In the genomic region with DNA sequence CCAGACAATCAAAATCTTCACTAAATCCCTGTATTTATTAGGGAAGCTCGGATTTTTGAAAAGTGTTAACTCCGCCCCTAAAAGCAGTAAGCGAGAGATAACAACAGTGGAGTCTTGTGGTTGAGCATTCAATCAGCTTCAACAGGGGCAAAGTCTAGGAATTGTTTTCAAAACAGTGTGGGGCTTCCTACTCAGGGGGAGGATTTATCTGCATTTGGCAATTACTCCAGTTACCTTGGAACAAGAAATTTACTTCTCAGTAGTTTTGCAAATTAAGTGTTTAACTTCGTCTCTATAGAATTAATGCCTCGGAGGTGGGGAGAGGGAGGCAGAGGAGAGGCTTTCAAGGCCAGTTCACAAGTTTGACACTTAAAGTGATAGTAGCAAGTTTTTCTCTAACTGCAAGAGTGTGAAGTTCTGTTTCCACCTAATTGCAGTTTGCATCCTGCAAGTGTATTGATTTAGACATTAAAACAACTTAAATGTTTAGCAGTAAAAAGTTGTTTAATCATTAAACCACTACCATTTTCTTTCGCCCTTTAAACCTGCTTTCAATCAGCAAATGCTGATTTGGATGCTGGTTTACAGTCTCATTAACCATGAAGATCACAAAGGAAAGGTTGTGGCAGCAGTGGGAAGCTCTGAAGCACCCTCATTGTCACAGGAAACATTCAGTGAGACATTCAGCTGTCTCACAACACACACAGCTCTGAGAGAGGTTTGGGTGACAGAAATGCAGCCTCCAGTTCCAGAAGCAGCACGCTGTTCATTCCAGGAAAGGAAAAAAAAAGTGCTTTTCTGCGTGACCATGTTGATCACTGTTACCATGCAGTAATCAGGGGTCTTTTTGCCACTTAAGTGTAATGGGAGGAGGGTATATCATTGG, we compare ENCODE assay signal across 1 cellular context.
A peak's percentile ranks its signal among the peaks of the same experiment; 100 is the strongest.
TF ChIP-seq lines count a peak whose summit lies in the region.

No MANE protein-coding gene starts in this region.

TF ChIP-seq in HepG2, 621 proteins besides CTCF, POLR2A, EP300 and RAD21 (continued from another document):
- TF ChIP-seq, protein P1, sequence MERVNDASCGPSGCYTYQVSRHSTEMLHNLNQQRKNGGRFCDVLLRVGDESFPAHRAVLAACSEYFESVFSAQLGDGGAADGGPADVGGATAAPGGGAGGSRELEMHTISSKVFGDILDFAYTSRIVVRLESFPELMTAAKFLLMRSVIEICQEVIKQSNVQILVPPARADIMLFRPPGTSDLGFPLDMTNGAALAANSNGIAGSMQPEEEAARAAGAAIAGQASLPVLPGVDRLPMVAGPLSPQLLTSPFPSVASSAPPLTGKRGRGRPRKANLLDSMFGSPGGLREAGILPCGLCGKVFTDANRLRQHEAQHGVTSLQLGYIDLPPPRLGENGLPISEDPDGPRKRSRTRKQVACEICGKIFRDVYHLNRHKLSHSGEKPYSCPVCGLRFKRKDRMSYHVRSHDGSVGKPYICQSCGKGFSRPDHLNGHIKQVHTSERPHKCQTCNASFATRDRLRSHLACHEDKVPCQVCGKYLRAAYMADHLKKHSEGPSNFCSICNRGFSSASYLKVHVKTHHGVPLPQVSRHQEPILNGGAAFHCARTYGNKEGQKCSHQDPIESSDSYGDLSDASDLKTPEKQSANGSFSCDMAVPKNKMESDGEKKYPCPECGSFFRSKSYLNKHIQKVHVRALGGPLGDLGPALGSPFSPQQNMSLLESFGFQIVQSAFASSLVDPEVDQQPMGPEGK (CRISPR knock-in tag; IDR thresholded peaks at IDR 0.05): peak; percentile 54
- TF ChIP-seq, protein P2, sequence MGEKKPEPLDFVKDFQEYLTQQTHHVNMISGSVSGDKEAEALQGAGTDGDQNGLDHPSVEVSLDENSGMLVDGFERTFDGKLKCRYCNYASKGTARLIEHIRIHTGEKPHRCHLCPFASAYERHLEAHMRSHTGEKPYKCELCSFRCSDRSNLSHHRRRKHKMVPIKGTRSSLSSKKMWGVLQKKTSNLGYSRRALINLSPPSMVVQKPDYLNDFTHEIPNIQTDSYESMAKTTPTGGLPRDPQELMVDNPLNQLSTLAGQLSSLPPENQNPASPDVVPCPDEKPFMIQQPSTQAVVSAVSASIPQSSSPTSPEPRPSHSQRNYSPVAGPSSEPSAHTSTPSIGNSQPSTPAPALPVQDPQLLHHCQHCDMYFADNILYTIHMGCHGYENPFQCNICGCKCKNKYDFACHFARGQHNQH (CRISPR knock-in tag; IDR thresholded peaks at IDR 0.05): no peak; the same call in none of the 2 replicates
- TF ChIP-seq, protein P3, sequence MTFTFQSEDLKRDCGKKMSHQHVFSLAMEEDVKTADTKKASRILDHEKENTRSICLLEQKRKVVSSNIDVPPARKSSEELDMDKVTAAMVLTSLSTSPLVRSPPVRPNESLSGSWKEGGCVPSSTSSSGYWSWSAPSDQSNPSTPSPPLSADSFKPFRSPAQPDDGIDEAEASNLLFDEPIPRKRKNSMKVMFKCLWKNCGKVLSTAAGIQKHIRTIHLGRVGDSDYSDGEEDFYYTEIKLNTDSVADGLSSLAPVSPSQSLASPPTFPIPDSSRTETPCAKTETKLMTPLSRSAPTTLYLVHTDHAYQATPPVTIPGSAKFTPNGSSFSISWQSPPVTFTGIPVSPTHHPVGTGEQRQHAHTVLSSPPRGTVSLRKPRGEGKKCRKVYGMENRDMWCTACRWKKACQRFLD (CRISPR knock-in tag; IDR thresholded peaks at IDR 0.05; ENCODE audit: borderline replicate concordance): no peak
- TF ChIP-seq NBN (conservative IDR thresholded peaks at IDR 0.05): no peak
- no peak for TF ChIP-seq FOSL2 (CRISPR knock-in tag; IDR thresholded peaks at IDR 0.05)
- no peak for TF ChIP-seq ZNF234 (CRISPR knock-in tag; conservative IDR thresholded peaks at IDR 0.05)
- TF ChIP-seq ARNTL (CRISPR knock-in tag; IDR thresholded peaks at IDR 0.05): no peak
- no peak for TF ChIP-seq ZNF83 (CRISPR knock-in tag; IDR thresholded peaks at IDR 0.05; ENCODE audit: borderline replicate concordance)
- 0 out of 2 replicates have a peak, but pooled peaks have one; percentile 16 for TF ChIP-seq TBX3 (IDR thresholded peaks at IDR 0.05; ENCODE audit: borderline replicate concordance)
- no peak for TF ChIP-seq SMYD3 (CRISPR knock-in tag; IDR thresholded peaks at IDR 0.05)
- TF ChIP-seq ZSCAN9 (CRISPR knock-in tag; IDR thresholded peaks at IDR 0.05; ENCODE audit: borderline replicate concordance): no peak
- TF ChIP-seq MTF1 (CRISPR knock-in tag; IDR thresholded peaks at IDR 0.05): no peak
- TF ChIP-seq TCF7L2 (IDR thresholded peaks at IDR 0.05; ENCODE audit: low read depth, low read length): no peak
- TF ChIP-seq, protein P4, sequence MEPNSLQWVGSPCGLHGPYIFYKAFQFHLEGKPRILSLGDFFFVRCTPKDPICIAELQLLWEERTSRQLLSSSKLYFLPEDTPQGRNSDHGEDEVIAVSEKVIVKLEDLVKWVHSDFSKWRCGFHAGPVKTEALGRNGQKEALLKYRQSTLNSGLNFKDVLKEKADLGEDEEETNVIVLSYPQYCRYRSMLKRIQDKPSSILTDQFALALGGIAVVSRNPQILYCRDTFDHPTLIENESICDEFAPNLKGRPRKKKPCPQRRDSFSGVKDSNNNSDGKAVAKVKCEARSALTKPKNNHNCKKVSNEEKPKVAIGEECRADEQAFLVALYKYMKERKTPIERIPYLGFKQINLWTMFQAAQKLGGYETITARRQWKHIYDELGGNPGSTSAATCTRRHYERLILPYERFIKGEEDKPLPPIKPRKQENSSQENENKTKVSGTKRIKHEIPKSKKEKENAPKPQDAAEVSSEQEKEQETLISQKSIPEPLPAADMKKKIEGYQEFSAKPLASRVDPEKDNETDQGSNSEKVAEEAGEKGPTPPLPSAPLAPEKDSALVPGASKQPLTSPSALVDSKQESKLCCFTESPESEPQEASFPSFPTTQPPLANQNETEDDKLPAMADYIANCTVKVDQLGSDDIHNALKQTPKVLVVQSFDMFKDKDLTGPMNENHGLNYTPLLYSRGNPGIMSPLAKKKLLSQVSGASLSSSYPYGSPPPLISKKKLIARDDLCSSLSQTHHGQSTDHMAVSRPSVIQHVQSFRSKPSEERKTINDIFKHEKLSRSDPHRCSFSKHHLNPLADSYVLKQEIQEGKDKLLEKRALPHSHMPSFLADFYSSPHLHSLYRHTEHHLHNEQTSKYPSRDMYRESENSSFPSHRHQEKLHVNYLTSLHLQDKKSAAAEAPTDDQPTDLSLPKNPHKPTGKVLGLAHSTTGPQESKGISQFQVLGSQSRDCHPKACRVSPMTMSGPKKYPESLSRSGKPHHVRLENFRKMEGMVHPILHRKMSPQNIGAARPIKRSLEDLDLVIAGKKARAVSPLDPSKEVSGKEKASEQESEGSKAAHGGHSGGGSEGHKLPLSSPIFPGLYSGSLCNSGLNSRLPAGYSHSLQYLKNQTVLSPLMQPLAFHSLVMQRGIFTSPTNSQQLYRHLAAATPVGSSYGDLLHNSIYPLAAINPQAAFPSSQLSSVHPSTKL (CRISPR knock-in tag; IDR thresholded peaks at IDR 0.05): peak; percentile 45
- no peak for TF ChIP-seq ZNF724P (CRISPR knock-in tag; IDR thresholded peaks at IDR 0.05; ENCODE audit: borderline replicate concordance)
- TF ChIP-seq, protein P5, sequence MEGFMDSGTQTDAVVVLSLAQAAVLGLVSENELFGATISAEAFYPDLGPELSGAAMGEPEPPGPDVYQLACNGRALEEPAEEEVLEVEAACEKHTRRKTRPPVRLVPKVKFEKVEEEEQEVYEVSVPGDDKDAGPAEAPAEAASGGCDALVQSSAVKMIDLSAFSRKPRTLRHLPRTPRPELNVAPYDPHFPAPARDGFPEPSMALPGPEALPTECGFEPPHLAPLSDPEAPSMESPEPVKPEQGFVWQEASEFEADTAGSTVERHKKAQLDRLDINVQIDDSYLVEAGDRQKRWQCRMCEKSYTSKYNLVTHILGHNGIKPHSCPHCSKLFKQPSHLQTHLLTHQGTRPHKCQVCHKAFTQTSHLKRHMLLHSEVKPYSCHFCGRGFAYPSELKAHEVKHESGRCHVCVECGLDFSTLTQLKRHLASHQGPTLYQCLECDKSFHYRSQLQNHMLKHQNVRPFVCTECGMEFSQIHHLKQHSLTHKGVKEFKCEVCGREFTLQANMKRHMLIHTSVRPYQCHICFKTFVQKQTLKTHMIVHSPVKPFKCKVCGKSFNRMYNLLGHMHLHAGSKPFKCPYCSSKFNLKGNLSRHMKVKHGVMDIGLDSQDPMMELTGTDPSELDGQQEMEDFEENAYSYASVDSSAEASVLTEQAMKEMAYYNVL (CRISPR knock-in tag; IDR thresholded peaks at IDR 0.05; ENCODE audit: borderline replicate concordance): no peak
- TF ChIP-seq, protein P6, sequence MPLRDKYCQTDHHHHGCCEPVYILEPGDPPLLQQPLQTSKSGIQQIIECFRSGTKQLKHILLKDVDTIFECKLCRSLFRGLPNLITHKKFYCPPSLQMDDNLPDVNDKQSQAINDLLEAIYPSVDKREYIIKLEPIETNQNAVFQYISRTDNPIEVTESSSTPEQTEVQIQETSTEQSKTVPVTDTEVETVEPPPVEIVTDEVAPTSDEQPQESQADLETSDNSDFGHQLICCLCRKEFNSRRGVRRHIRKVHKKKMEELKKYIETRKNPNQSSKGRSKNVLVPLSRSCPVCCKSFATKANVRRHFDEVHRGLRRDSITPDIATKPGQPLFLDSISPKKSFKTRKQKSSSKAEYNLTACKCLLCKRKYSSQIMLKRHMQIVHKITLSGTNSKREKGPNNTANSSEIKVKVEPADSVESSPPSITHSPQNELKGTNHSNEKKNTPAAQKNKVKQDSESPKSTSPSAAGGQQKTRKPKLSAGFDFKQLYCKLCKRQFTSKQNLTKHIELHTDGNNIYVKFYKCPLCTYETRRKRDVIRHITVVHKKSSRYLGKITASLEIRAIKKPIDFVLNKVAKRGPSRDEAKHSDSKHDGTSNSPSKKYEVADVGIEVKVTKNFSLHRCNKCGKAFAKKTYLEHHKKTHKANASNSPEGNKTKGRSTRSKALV (CRISPR knock-in tag; IDR thresholded peaks at IDR 0.05): 0 out of 2 replicates have a peak, but pooled peaks have one; percentile 43
- TF ChIP-seq, protein P7, sequence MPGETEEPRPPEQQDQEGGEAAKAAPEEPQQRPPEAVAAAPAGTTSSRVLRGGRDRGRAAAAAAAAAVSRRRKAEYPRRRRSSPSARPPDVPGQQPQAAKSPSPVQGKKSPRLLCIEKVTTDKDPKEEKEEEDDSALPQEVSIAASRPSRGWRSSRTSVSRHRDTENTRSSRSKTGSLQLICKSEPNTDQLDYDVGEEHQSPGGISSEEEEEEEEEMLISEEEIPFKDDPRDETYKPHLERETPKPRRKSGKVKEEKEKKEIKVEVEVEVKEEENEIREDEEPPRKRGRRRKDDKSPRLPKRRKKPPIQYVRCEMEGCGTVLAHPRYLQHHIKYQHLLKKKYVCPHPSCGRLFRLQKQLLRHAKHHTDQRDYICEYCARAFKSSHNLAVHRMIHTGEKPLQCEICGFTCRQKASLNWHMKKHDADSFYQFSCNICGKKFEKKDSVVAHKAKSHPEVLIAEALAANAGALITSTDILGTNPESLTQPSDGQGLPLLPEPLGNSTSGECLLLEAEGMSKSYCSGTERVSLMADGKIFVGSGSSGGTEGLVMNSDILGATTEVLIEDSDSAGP (CRISPR knock-in tag; IDR thresholded peaks at IDR 0.05; ENCODE audit: borderline replicate concordance): peak; percentile 41; the same call in 1 of the 2 replicates
- TF ChIP-seq ZNF605 (CRISPR knock-in tag; IDR thresholded peaks at IDR 0.05): no peak
- TF ChIP-seq DNMT3B (CRISPR knock-in tag; conservative IDR thresholded peaks at IDR 0.05): no peak
- TF ChIP-seq, protein P8, sequence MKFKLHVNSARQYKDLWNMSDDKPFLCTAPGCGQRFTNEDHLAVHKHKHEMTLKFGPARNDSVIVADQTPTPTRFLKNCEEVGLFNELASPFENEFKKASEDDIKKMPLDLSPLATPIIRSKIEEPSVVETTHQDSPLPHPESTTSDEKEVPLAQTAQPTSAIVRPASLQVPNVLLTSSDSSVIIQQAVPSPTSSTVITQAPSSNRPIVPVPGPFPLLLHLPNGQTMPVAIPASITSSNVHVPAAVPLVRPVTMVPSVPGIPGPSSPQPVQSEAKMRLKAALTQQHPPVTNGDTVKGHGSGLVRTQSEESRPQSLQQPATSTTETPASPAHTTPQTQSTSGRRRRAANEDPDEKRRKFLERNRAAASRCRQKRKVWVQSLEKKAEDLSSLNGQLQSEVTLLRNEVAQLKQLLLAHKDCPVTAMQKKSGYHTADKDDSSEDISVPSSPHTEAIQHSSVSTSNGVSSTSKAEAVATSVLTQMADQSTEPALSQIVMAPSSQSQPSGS (CRISPR knock-in tag; IDR thresholded peaks at IDR 0.05): 0 out of 2 replicates have a peak, but pooled peaks have one; percentile 12
- TF ChIP-seq ZNF709 (CRISPR knock-in tag; IDR thresholded peaks at IDR 0.05): no peak
- TF ChIP-seq ZNF468 (CRISPR knock-in tag; IDR thresholded peaks at IDR 0.05): no peak
- no peak for TF ChIP-seq FOXK2 (IDR thresholded peaks at IDR 0.05)
- peak; percentile 68; the same call in 1 of the 2 replicates for TF ChIP-seq ZNF816 (CRISPR knock-in tag; IDR thresholded peaks at IDR 0.05; ENCODE audit: borderline replicate concordance)
- no peak for TF ChIP-seq PRPF4 (IDR thresholded peaks at IDR 0.05; ENCODE audit: low read depth, low read length, poor library complexity, severe bottlenecking)
- TF ChIP-seq, protein P9, sequence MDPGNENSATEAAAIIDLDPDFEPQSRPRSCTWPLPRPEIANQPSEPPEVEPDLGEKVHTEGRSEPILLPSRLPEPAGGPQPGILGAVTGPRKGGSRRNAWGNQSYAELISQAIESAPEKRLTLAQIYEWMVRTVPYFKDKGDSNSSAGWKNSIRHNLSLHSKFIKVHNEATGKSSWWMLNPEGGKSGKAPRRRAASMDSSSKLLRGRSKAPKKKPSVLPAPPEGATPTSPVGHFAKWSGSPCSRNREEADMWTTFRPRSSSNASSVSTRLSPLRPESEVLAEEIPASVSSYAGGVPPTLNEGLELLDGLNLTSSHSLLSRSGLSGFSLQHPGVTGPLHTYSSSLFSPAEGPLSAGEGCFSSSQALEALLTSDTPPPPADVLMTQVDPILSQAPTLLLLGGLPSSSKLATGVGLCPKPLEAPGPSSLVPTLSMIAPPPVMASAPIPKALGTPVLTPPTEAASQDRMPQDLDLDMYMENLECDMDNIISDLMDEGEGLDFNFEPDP (CRISPR knock-in tag; conservative IDR thresholded peaks at IDR 0.05): no peak
